25 cellular contexts compared by ENCODE assay signal in genomic region chr10:95588025-95588424, GRCh38.
"Had no signal": no experiment of that assay in that cellular context is flagged by ENCODE, and none has a peak within 500 bp of the region (broad histone marks: within the 10 kb centered on the region; RNA-seq: fewer than 3 reads in every experiment).

No MANE protein-coding gene starts in this region.

- H3K4me1 Mint-ChIP-seq: activated CD4-positive, alpha-beta T cell treated with anti-CD3 and anti-CD28 coated beads, Interleukin-2, amount 10 ng/mL, durations not matched to agents 7 days and 5 days; activated CD8-positive, alpha-beta memory T cell treated with anti-CD3 and anti-CD28 coated beads, Interleukin-2, amount 10 ng/mL, durations not matched to agents 7 days and 5 days; activated naive CD4-positive, alpha-beta T cell treated with anti-CD3 and anti-CD28 coated beads, Interleukin-2, amount 50 U/mL, for 24 hours; natural killer cell; stimulated activated naive B cell treated with anti-CD40 and anti-IgM and Interleukin-4, amounts not matched to agents 10 μg/mL and 1 μg/mL and 100 μg/mL, for 72 hours had no signal

- H3K4me1 ChIP-seq: body of pancreas, heart left ventricle, lower lobe of right lung, testis, upper lobe of left lung had no signal

- H3K36me3 Mint-ChIP-seq: activated CD8-positive, alpha-beta memory T cell treated with anti-CD3 and anti-CD28 coated beads, Interleukin-2, amount 10 ng/mL, durations not matched to agents 7 days and 5 days; activated naive CD4-positive, alpha-beta T cell treated with anti-CD3 and anti-CD28 coated beads, Interleukin-2, amount 50 U/mL, for 24 hours; natural killer cell; stimulated activated naive B cell treated with anti-CD40 and anti-IgM and Interleukin-4, amounts not matched to agents 10 μg/mL and 1 μg/mL and 100 μg/mL, for 72 hours had no signal

- H3K4me3 Mint-ChIP-seq: activated CD4-positive, alpha-beta T cell treated with anti-CD3 and anti-CD28 coated beads, Interleukin-2, amount 10 ng/mL, durations not matched to agents 7 days and 5 days; activated CD8-positive, alpha-beta memory T cell treated with anti-CD3 and anti-CD28 coated beads, Interleukin-2, amount 10 ng/mL, durations not matched to agents 7 days and 5 days; activated CD8-positive, alpha-beta T cell treated with anti-CD3 and anti-CD28 coated beads for 36 hours; activated naive CD4-positive, alpha-beta T cell treated with anti-CD3 and anti-CD28 coated beads, Interleukin-2, amount 50 U/mL, for 24 hours; natural killer cell; stimulated activated naive B cell treated with anti-CD40 and anti-IgM and Interleukin-4, amounts not matched to agents 10 μg/mL and 1 μg/mL and 100 μg/mL, for 72 hours had no signal

- H3K4me3 ChIP-seq: body of pancreas, esophagus squamous epithelium, heart left ventricle, lower lobe of right lung, testis, upper lobe of left lung had no signal

- H3K9me3 Mint-ChIP-seq: activated CD4-positive, alpha-beta T cell treated with anti-CD3 and anti-CD28 coated beads, Interleukin-2, amount 10 ng/mL, durations not matched to agents 7 days and 5 days; activated CD8-positive, alpha-beta T cell treated with anti-CD3 and anti-CD28 coated beads for 36 hours; activated naive CD4-positive, alpha-beta T cell treated with anti-CD3 and anti-CD28 coated beads, Interleukin-2, amount 50 U/mL, for 24 hours; natural killer cell; stimulated activated naive B cell treated with anti-CD40 and anti-IgM and Interleukin-4, amounts not matched to agents 10 μg/mL and 1 μg/mL and 100 μg/mL, for 72 hours had no signal

- H3K27ac Mint-ChIP-seq: activated CD4-positive, alpha-beta T cell treated with anti-CD3 and anti-CD28 coated beads, Interleukin-2, amount 10 ng/mL, durations not matched to agents 7 days and 5 days; activated CD8-positive, alpha-beta memory T cell treated with anti-CD3 and anti-CD28 coated beads, Interleukin-2, amount 10 ng/mL, durations not matched to agents 7 days and 5 days; activated CD8-positive, alpha-beta T cell treated with anti-CD3 and anti-CD28 coated beads for 36 hours; activated naive CD4-positive, alpha-beta T cell treated with anti-CD3 and anti-CD28 coated beads, Interleukin-2, amount 50 U/mL, for 24 hours; natural killer cell; stimulated activated naive B cell treated with anti-CD40 and anti-IgM and Interleukin-4, amounts not matched to agents 10 μg/mL and 1 μg/mL and 100 μg/mL, for 72 hours had no signal

- H3K9me3 ChIP-seq: body of pancreas, esophagus squamous epithelium, heart left ventricle, lower lobe of right lung, testis, upper lobe of left lung had no signal

- H3K36me3 ChIP-seq: esophagus squamous epithelium, heart left ventricle, lower lobe of right lung, upper lobe of left lung had no signal

- ATAC-seq: activated CD4-positive, CD25-positive, alpha-beta regulatory T cell treated with anti-CD3 and anti-CD28 coated beads, Interleukin-2, amount 50 U/mL, for 24 hours; activated CD8-positive, alpha-beta memory T cell treated with anti-CD3 and anti-CD28 coated beads, Interleukin-2, amount 10 ng/mL, durations not matched to agents 7 days and 5 days; activated CD8-positive, alpha-beta T cell treated with anti-CD3 and anti-CD28 coated beads for 36 hours; body of pancreas; natural killer cell; sciatic nerve; stimulated activated naive B cell treated with anti-CD40 and anti-IgM and Interleukin-4, amounts not matched to agents 10 μg/mL and 1 μg/mL and 100 μg/mL, for 72 hours had no signal

- H3K27ac ChIP-seq: body of pancreas, esophagus squamous epithelium, heart left ventricle, lower lobe of right lung, testis, upper lobe of left lung, VCaP had no signal

- DNase-seq: activated CD4-positive, alpha-beta T cell treated with anti-CD3 and anti-CD28 coated beads, Interleukin-2, amount 10 ng/mL, durations not matched to agents 7 days and 5 days; activated CD8-positive, alpha-beta memory T cell treated with anti-CD3 and anti-CD28 coated beads, Interleukin-2, amount 10 ng/mL, durations not matched to agents 7 days and 5 days; activated CD8-positive, alpha-beta T cell treated with anti-CD3 and anti-CD28 coated beads for 36 hours; activated gamma-delta T cell; activated T-cell treated with anti-CD3 and anti-CD28 coated beads for 4 hours; anterior cingulate cortex; body of pancreas; caudate nucleus; dermis blood vessel endothelial cell; effector CD8-positive, alpha-beta T cell; esophagus squamous epithelium; heart left ventricle; islet precursor cell; lower lobe of right lung; natural killer cell; small intestine; stimulated activated CD8-positive, alpha-beta memory T cell treated with anti-CD3 and anti-CD28 coated beads, Interleukin-4, amount 100 ng/mL, for 48 hours; stimulated activated naive B cell treated with anti-CD40 and anti-IgM and Interleukin-4, amounts not matched to agents 10 μg/mL and 1 μg/mL and 100 μg/mL, for 72 hours; T-helper 2 cell; testis; upper lobe of left lung had no signal

- H3K27me3 ChIP-seq: body of pancreas, esophagus squamous epithelium, testis, upper lobe of left lung had no signal
